In the genomic region with DNA sequence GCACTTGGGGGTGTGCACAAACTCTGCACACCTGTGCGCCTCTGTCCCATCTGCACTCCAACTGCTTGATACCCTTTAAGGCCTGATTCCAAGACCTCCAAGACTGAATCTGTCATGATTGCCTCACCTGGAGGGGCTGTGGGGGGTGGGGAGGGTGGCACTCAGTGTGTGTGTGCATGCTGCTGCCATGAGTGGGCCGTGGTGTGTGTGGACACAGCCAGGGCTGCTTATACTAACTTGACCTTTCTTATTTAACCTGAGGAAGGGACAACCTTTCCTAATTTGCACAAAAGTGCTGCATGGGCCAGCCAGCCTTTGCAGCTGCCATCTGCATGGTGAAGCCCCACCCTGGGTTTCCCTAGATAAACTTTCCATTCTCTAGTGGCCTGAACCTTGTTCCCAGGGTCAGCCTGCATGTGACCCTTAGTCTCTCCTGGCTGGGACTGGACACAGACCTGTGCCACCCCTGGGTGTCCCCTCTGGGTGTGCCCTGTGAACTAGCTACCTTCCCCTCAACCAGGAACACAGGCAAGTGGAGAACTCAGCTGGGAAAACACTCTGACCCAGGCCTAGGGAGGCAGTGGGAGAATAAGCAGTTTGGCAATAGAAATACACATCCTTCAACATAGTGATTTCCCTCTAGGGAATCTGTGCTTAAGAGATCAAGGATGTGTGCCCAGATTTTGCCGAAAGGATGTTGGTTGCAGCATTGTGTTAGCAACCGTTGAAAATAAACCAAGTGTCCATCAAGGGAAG, we compare ENCODE assay signal across 1 cellular context.
TF ChIP-seq lines count a peak whose summit lies in the region.

No MANE protein-coding gene starts in this region.

TF ChIP-seq in IMR-90, 13 proteins besides CTCF, POLR2A, EP300 and RAD21:
- TF ChIP-seq MAFK (IDR thresholded peaks at IDR 0.05; ENCODE audit: low read depth, low read length): no peak
